15 cellular contexts compared by ENCODE assay signal in the genomic region with DNA sequence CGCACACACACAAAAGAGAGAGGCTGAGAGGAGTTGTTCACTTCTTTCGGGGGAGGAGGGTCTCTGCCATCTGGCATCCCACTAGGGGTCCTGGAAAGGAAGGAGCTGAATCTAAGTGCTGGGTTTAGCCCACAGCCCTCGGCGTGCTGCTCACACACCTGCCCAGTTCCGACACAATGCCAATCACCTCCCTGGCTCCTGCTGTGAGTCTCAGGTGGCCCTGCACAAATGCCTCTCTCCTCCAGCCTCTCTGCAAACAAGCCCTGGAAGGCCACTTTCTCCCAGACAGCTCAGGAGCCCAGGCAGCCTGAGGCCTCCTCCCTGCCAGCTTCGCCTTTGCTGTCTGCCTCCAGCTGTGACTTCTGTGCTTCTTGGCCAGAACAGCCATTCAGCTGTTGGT. TPM values are rescaled to one million over a fixed set of nuclear protein-coding genes. Genes with fewer than 3 reads are reported as not detected.
DNase-seq lines count a peak whose midpoint lies in the region; ATAC-seq, FAIRE-seq and TF ChIP-seq lines count a peak whose summit lies in the region.
"Had no signal": no experiment of that assay in that cellular context is flagged by ENCODE, and none has a peak within 500 bp of the region (broad histone marks: within the 10 kb centered on the region; RNA-seq: fewer than 3 reads in every experiment).

No MANE protein-coding gene starts in this region.

- H3K9ac ChIP-seq in SK-N-SH: no peak overlapping the region
- no peak overlapping the region for H3K9ac ChIP-seq in kidney (ENCODE audit: low read length in 2 of 2)

- H4K20me1 ChIP-seq in SK-N-SH (ENCODE audit: insufficient read depth): no peaks in the 10 kb centered on the region

- CTCF ChIA-PET in SK-N-SH (lab: Yijun Ruan, JAX): interaction anchor here (0.8 to 2.8 kb wide), 3 partner anchors 11 to 740 kb away, joined by 3 to 12 read pairs (median 4); no protein-coding TSS in a partner anchor

- H3K79me2 ChIP-seq in SK-N-SH (ENCODE audit: insufficient read depth): no peaks in the 10 kb centered on the region

- H3F3A ChIP-seq in SK-N-SH (replicated peaks; ENCODE audit: insufficient read depth): no peaks in the 10 kb centered on the region

- intact Hi-C loops in prostate gland (cut with DNase I): no loop called here
- intact Hi-C loops in kidney (cut with DNase I): no loop called here

- TF ChIP-seq EP300 in SK-N-SH (IDR thresholded peaks at IDR 0.05; ENCODE audit: borderline replicate concordance in 1 of 2, low read depth in 1 of 2, low read length in 1 of 2): no peak

- no peak for TF ChIP-seq CTCF in SK-N-SH (IDR thresholded peaks at IDR 0.05)
- no peak for TF ChIP-seq CTCF in prostate gland (IDR thresholded peaks at IDR 0.05)
- no peak for TF ChIP-seq CTCF in kidney (IDR thresholded peaks at IDR 0.05; ENCODE audit: borderline replicate concordance, extremely low read depth, insufficient read depth)

- no peak overlapping the region for H2AFZ ChIP-seq in SK-N-SH (ENCODE audit: low read depth)

- no peak for TF ChIP-seq RAD21 in SK-N-SH (IDR thresholded peaks at IDR 0.05; ENCODE audit: low read length)

- no peaks in the 10 kb centered on the region for H3K9me2 ChIP-seq in SK-N-SH

- 90% methylated on average over 6 of the region's 6 CpGs for WGBS in SK-N-SH (ENCODE audit: low lambda C conversion rate)
- WGBS in prostate gland: 48% methylated on average over 6 of the region's 6 CpGs

- no peaks in the 10 kb centered on the region for H3K36me3 ChIP-seq in SK-N-SH (replicated peaks in 1 of 2; ENCODE audit: control insufficient read depth in 1 of 2, insufficient read depth in 2 of 2, low read length in 1 of 2)
- no peaks in the 10 kb centered on the region for H3K36me3 ChIP-seq in prostate gland
- H3K36me3 ChIP-seq in kidney (ENCODE audit: control insufficient read depth in 1 of 2, insufficient read depth in 2 of 2, low read length in 2 of 2): no peaks in the 10 kb centered on the region

- no peak for ATAC-seq in SK-N-SH treated with all-trans-retinoic acid at 6 μM for 48 hours
- ATAC-seq in GM19452 (IDR thresholded peaks at IDR 0.05; ENCODE audit: unreplicated experiment): no peak
- ATAC-seq: A549 had no signal

- H3K4me1 ChIP-seq in SK-N-SH (ENCODE audit: control insufficient read depth in 1 of 2, insufficient read depth in 2 of 2, low read depth in 1 of 2, low read length in 1 of 2) (peaks cover 0 to 12% of the 10 kb centered on the region in 2 experiments; a peak in 1 of 4 replicates), prostate gland (replicated peaks) (peaks cover 21% of the 10 kb centered on the region), kidney (ENCODE audit: control insufficient read depth in 1 of 2, insufficient read depth in 1 of 2, low read depth in 1 of 2, low read length in 2 of 2) (peaks cover 3 to 14% of the 10 kb centered on the region in 2 donors)
- H3K4me1 ChIP-seq: A549 had no signal

- DNase-seq in SK-N-SH: peak; percentile 5
- DNase-seq in NCI-H1417 (lab: John Stamatoyannopoulos, UW): peak; percentile 88 to 100 (median 97)
- peak; percentile 83 for DNase-seq in NCI-H510A treated with DMSO at 0.1 percent for 48 hours (lab: John Stamatoyannopoulos, UW)
- no peak for DNase-seq in prostate gland (ENCODE audit: low spot score)
- DNase-seq in kidney: no peak
- no peak for DNase-seq in NCI-H1436 (lab: John Stamatoyannopoulos, UW)
- DNase-seq: activated T-cell treated with anti-CD3 and anti-CD28 coated beads, Interleukin-2, amount 50 U/mL, for 24 hours; GOT3; NCI-H1930 had no signal

- H3K4me2 ChIP-seq in SK-N-SH: no peak overlapping the region
- H3K4me2 ChIP-seq: A549 had no signal

- no peaks in the 10 kb centered on the region for H3K9me3 ChIP-seq in SK-N-SH
- H3K9me3 ChIP-seq in prostate gland: no peaks in the 10 kb centered on the region
- H3K9me3 ChIP-seq in kidney (ENCODE audit: control insufficient read depth in 1 of 2, low read length in 2 of 2): no peaks in the 10 kb centered on the region
- H3K9me3 ChIP-seq: A549 had no signal

- no peak for FAIRE-seq in kidney (lab: Jason Lieb, UNC)
- FAIRE-seq: A549, colon, TTC549 had no signal

- H3K27me3 ChIP-seq in SK-N-SH (ENCODE audit: insufficient read depth): no peaks in the 10 kb centered on the region; the same call in 1 of the 2 replicates
- H3K27me3 ChIP-seq in prostate gland (replicated peaks; ENCODE audit: insufficient read depth): no peaks in the 10 kb centered on the region

- TF ChIP-seq POLR2A in prostate gland (IDR thresholded peaks at IDR 0.05): no peak

- H3K4me3 ChIP-seq in SK-N-SH (ENCODE audit: low read depth in 2 of 2, low read length in 1 of 2) (no peak overlapping the region), prostate gland (no peak overlapping the region), kidney (ENCODE audit: low read length in 2 of 2) (no peak overlapping the region)
- H3K4me3 ChIP-seq: A549 had no signal

- H3K27ac ChIP-seq in SK-N-SH (ENCODE audit: low read depth in 2 of 2, low read length in 1 of 2): no peak overlapping the region
- H3K27ac ChIP-seq in prostate gland: peak overlapping the region; percentile 41 to 98
- H3K27ac ChIP-seq in kidney (ENCODE audit: low read depth in 2 of 2, low read length in 2 of 2): no peak overlapping the region
- H3K27ac ChIP-seq: A549 had no signal

- POLR2A ChIA-PET in SK-N-SH (lab: Yijun Ruan, JAX): no interaction called here

TF ChIP-seq in SK-N-SH, 30 proteins besides CTCF, POLR2A, EP300 and RAD21 (continues in another document):
- no peak for TF ChIP-seq ELF1 (IDR thresholded peaks at IDR 0.05)
- TF ChIP-seq, protein P1, sequence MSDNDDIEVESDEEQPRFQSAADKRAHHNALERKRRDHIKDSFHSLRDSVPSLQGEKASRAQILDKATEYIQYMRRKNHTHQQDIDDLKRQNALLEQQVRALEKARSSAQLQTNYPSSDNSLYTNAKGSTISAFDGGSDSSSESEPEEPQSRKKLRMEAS (IDR thresholded peaks at IDR 0.05; ENCODE audit: low read depth): no peak
- no peak for TF ChIP-seq SIN3A (IDR thresholded peaks at IDR 0.05; ENCODE audit: borderline replicate concordance, low read depth, low read length)
- TF ChIP-seq, protein P2, sequence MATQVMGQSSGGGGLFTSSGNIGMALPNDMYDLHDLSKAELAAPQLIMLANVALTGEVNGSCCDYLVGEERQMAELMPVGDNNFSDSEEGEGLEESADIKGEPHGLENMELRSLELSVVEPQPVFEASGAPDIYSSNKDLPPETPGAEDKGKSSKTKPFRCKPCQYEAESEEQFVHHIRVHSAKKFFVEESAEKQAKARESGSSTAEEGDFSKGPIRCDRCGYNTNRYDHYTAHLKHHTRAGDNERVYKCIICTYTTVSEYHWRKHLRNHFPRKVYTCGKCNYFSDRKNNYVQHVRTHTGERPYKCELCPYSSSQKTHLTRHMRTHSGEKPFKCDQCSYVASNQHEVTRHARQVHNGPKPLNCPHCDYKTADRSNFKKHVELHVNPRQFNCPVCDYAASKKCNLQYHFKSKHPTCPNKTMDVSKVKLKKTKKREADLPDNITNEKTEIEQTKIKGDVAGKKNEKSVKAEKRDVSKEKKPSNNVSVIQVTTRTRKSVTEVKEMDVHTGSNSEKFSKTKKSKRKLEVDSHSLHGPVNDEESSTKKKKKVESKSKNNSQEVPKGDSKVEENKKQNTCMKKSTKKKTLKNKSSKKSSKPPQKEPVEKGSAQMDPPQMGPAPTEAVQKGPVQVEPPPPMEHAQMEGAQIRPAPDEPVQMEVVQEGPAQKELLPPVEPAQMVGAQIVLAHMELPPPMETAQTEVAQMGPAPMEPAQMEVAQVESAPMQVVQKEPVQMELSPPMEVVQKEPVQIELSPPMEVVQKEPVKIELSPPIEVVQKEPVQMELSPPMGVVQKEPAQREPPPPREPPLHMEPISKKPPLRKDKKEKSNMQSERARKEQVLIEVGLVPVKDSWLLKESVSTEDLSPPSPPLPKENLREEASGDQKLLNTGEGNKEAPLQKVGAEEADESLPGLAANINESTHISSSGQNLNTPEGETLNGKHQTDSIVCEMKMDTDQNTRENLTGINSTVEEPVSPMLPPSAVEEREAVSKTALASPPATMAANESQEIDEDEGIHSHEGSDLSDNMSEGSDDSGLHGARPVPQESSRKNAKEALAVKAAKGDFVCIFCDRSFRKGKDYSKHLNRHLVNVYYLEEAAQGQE (IDR thresholded peaks at IDR 0.05; ENCODE audit: low read depth, low read length): no peak

TF ChIP-seq in SK-N-SH treated with all-trans-retinoic acid at 6 μM for 48 hours, 23 proteins besides CTCF, POLR2A, EP300 and RAD21 (continues in another document):
- no peak for TF ChIP-seq CSDC2 (CRISPR knock-in tag; IDR thresholded peaks at IDR 0.05)
- TF ChIP-seq, protein P3, sequence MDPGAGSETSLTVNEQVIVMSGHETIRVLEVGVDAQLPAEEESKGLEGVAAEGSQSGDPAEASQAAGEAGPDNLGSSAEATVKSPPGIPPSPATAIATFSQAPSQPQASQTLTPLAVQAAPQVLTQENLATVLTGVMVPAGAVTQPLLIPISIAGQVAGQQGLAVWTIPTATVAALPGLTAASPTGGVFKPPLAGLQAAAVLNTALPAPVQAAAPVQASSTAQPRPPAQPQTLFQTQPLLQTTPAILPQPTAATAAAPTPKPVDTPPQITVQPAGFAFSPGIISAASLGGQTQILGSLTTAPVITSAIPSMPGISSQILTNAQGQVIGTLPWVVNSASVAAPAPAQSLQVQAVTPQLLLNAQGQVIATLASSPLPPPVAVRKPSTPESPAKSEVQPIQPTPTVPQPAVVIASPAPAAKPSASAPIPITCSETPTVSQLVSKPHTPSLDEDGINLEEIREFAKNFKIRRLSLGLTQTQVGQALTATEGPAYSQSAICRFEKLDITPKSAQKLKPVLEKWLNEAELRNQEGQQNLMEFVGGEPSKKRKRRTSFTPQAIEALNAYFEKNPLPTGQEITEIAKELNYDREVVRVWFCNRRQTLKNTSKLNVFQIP (CRISPR knock-in tag; IDR thresholded peaks at IDR 0.05; ENCODE audit: borderline replicate concordance, low read depth): no peak
- TF ChIP-seq ISL1 (CRISPR knock-in tag; IDR thresholded peaks at IDR 0.05): no peak
- TF ChIP-seq OSR1 (CRISPR knock-in tag; IDR thresholded peaks at IDR 0.05): no peak
- TF ChIP-seq PPARA (CRISPR knock-in tag; IDR thresholded peaks at IDR 0.05; ENCODE audit: borderline replicate concordance): no peak
- no peak for TF ChIP-seq ZNF8 (CRISPR knock-in tag; IDR thresholded peaks at IDR 0.05)

RNA-seq across cellular contexts. Expression of a gene that starts 51.2 kb away (rescaled TPM):
- polyA plus RNA-seq in SK-N-SH (2012; rRNA removed) (not detected in 2 replicates), kidney (ENCODE audit: insufficient read depth, low read depth, low replicate concordance) (not detected)
- 0.04 TPM in 1 of 2 replicates, not detected in the other for polyA plus RNA-seq in SK-N-SH (2012; cell fraction: cytosol; rRNA removed)
- polyA plus RNA-seq in SK-N-SH (2012; cell fraction: nucleus; rRNA removed): 0.06 TPM in 1 of 2 replicates, not detected in the other
- total RNA-seq in prostate gland (10 to 100 TPM in 1 of 2 donors, 1 to 10 TPM in 1; 7.5 to 30.2 TPM), kidney (0.31 TPM)
- total RNA-seq: osteocyte had no signal
- polyA plus RNA-seq: A549 had no signal

Comparison
In these comparisons a context has a peak if more than half of its experiments do, and no peak if none do; other contexts are left out.
1. DNase-seq: peak in SK-N-SH (single experiment), NCI-H1417 (3 of 3) and NCI-H510A treated with DMSO at 0.1 percent for 48 hours (single experiment); none in prostate gland (single experiment), kidney (single experiment) and NCI-H1436 (single experiment).
2. H3K27ac ChIP-seq: peak in prostate gland (2 of 2); none in SK-N-SH (0 of 2) and kidney (0 of 2).